ENCODE assay signal across 11 cellular contexts in the genomic region with DNA sequence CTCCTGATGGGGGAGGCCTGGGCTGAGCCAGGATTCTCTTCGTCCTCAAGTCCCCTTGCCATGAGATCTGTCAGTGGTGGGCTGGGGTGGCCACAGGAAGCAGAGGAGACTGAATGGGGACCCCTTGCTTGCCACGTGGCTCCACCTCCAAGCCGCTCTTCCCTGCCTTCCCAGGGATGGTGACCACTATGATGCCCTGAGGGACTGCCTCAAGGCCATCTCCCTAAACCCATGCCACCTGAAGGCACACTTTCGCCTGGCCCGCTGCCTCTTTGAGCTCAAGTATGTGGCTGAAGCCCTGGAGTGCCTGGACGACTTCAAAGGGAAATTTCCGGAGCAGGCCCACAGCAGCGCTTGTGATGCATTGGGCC. TPM values are rescaled to one million over a fixed set of nuclear protein-coding genes. Genes with fewer than 3 reads are reported as not detected.
DNase-seq lines count a peak whose midpoint lies in the region; TF ChIP-seq lines count a peak whose summit lies in the region.
"Had no signal": no experiment of that assay in that cellular context is flagged by ENCODE, and none has a peak within 500 bp of the region (broad histone marks: within the 10 kb centered on the region; RNA-seq: fewer than 3 reads in every experiment).

No MANE protein-coding gene starts in this region.

- H3K4me1 ChIP-seq in transverse colon (peaks cover 18 to 31% (median 23%) of the 10 kb centered on the region in 4 donors), A673 (ENCODE audit: insufficient read depth, low read length, poor library complexity, severe bottlenecking) (peaks cover 4% of the 10 kb centered on the region)
- H3K4me1 ChIP-seq: HAP-1 had no signal

- TF ChIP-seq CTCF in brain (conservative IDR thresholded peaks at IDR 0.05) = peak; percentile 14 to 51
- peak; percentile 58 for TF ChIP-seq CTCF in mesothelial cell of epicardium (IDR thresholded peaks at IDR 0.05; ENCODE audit: unreplicated experiment)
- no peak for TF ChIP-seq CTCF in transverse colon (IDR thresholded peaks at IDR 0.05)
- no peak for TF ChIP-seq CTCF in A673 (conservative IDR thresholded peaks at IDR 0.05; ENCODE audit: low read depth, low read length)
- TF ChIP-seq CTCF in GM20000 (IDR thresholded peaks at IDR 0.05; ENCODE audit: extremely low read depth, missing control alignments) = no peak

- intact Hi-C loops in transverse colon (cut with DNase I; ENCODE audit: low total_unique reads) (loop anchor here (5.0 kb wide), 1 partner anchor 91 kb away; the partner anchor contains the start of gene GPR3), A673 (cut with micrococcal nuclease; ENCODE audit: unreplicated experiment) (loop anchor here (2.0 to 5.0 kb wide), 3 partner anchors 88 to 362 kb away; no protein-coding TSS in a partner anchor)

- H3K36me3 Mint-ChIP-seq in brain = peaks cover 23% of the 10 kb centered on the region
- H3K36me3 Mint-ChIP-seq in mesothelial cell of epicardium = peaks cover 5% of the 10 kb centered on the region

- H3K27me3 ChIP-seq in transverse colon (no peaks in the 10 kb centered on the region), A673 (replicated peaks; ENCODE audit: insufficient read depth, low read depth, low read length, poor library complexity) (no peaks in the 10 kb centered on the region)
- H3K27me3 ChIP-seq: tibial artery had no signal

- POLR2A ChIA-PET in A673 (lab: Charles Lee; ENCODE audit: low non-redundant PET) = no interaction called here

- no peak for TF ChIP-seq POLR2A in transverse colon (IDR thresholded peaks at IDR 0.05)

- TF ChIP-seq EP300 in transverse colon (IDR thresholded peaks at IDR 0.05; ENCODE audit: low read depth) = no peak

- BruUV-seq in A673 (replicated peaks; lab: Mats Ljungman, UMichigan) = no TSS peak

- DNase-seq in NCI-H345 (lab: John Stamatoyannopoulos, UW) (peak; percentile 72), NCI-H345 treated with DMSO at 0.1 percent for 48 hours (lab: John Stamatoyannopoulos, UW; ENCODE audit: unreplicated experiment) (no peak), mesothelial cell of epicardium (ENCODE audit: low spot score in 2 of 2, unreplicated experiment in 2 of 2) (no peak), transverse colon (no peak), A673 (ENCODE audit: low spot score) (no peak), GM20000 (ENCODE audit: low spot score) (no peak)
- DNase-seq in activated naive CD4-positive, alpha-beta T cell (lab: John Stamatoyannopoulos, UW) = no peak

- WGBS in transverse colon (ENCODE audit: low coverage in 1 of 2), 2 donors = 74% methylated on average over 8 of the region's 8 CpGs; no CpG with 5 or more reads in 1 of the 2 donors

- H3K9me3 ChIP-seq in transverse colon = no peaks in the 10 kb centered on the region
- H3K9me3 ChIP-seq in A673 (ENCODE audit: low read depth, low read length, poor library complexity, severe bottlenecking) = no peaks in the 10 kb centered on the region
- H3K9me3 ChIP-seq: HAP-1, tibial artery had no signal

- in situ Hi-C loops in transverse colon (cut with MboI; ENCODE audit: low pct_ligation_motif_present in 1 of 4, low pct_unique_long_range_greater_than_20kb in 1 of 4, low sequenced_read_pairs in 3 of 4) = loop anchor here (5.0 kb wide), 2 partner anchors 86 to 91 kb away; partner anchors contain the start of gene GPR3 (in 3 of the 4)

- H3K27ac Mint-ChIP-seq in brain (peak overlapping the region; percentile 95 to 99 (median 97)), mesothelial cell of epicardium (peak overlapping the region; percentile 96)

- H3K27me3 Mint-ChIP-seq in brain (no peaks in the 10 kb centered on the region), mesothelial cell of epicardium (ENCODE audit: low read depth) (no peaks in the 10 kb centered on the region)

- no peak overlapping the region for H3K4me3 Mint-ChIP-seq in brain
- no peak overlapping the region for H3K4me3 Mint-ChIP-seq in mesothelial cell of epicardium

- H3K27ac ChIP-seq in transverse colon = peak overlapping the region; percentile 78 to 92 (median 88)
- H3K27ac ChIP-seq in A673 (ENCODE audit: low read depth, low read length, poor library complexity, severe bottlenecking) = no peak overlapping the region
- H3K27ac ChIP-seq: tibial artery had no signal

- H3K9me3 Mint-ChIP-seq in brain = no peaks in the 10 kb centered on the region
- H3K9me3 Mint-ChIP-seq in mesothelial cell of epicardium = no peaks in the 10 kb centered on the region

- H3K36me3 ChIP-seq in transverse colon = peaks cover 0 to 9% (median 3%) of the 10 kb centered on the region in 4 donors
- peaks cover 10% of the 10 kb centered on the region for H3K36me3 ChIP-seq in A673 (ENCODE audit: insufficient read depth, low read length, poor library complexity, severe bottlenecking)
- H3K36me3 ChIP-seq: HAP-1 had no signal

- peaks cover 39% of the 10 kb centered on the region for H3K4me1 Mint-ChIP-seq in brain
- peaks cover 37% of the 10 kb centered on the region for H3K4me1 Mint-ChIP-seq in mesothelial cell of epicardium

- CTCF ChIA-PET in A673 (lab: Charles Lee) = interaction anchor here (0.6 to 2.8 kb wide), 12 partner anchors 17 to 362 kb away, joined by 3 to 21 read pairs (median 4); partner anchors contain the start of gene SYTL1

- no peak overlapping the region for H3K4me3 ChIP-seq in transverse colon
- H3K4me3 ChIP-seq in A673 (ENCODE audit: low read depth, low read length, poor library complexity, severe bottlenecking) = no peak overlapping the region
- H3K4me3 ChIP-seq: HAP-1, skin epidermis, tibial artery had no signal

RNA-seq across cellular contexts. Expression of gene TMEM222, which starts 20.9 kb away (rescaled TPM):
- 113 TPM for polyA plus RNA-seq in brain (ENCODE audit: insufficient read depth, low read depth, low replicate concordance)
- total RNA-seq in mesothelial cell of epicardium (36.0 to 39.1 TPM (median 37.2 TPM) in 3 replicates), transverse colon (10 to 100 TPM; 14.6 to 41.0 (median 22.3) TPM), A673 (2021) (48.5 and 55.5 TPM in 2 replicates)

RNA-seq across cellular contexts. Expression of gene SYTL1, which starts 40.8 kb away (rescaled TPM):
- polyA plus RNA-seq in brain (ENCODE audit: insufficient read depth, low read depth, low replicate concordance) = 24.1 TPM
- total RNA-seq in mesothelial cell of epicardium (41.0 to 42.8 TPM (median 42.2 TPM) in 3 replicates), transverse colon (1 to 10 TPM; 5.2 to 9.2 (median 6.9) TPM), A673 (2021) (2.1 and 3.6 TPM in 2 replicates)

Comparison
In these comparisons a context has a peak if more than half of its experiments do, and no peak if none do; other contexts are left out.
1. CTCF ChIP-seq: peak in brain (2 of 2) and mesothelial cell of epicardium (single experiment); none in transverse colon (0 of 5), A673 (single experiment) and GM20000 (single experiment).